ENCODE assay signal across 19 cellular contexts in genomic region chr9:116075191-116075590, GRCh38.
DNase-seq lines count a peak whose midpoint lies in the region; ATAC-seq and TF ChIP-seq lines count a peak whose summit lies in the region.
"Had no signal": no experiment of that assay in that cellular context is flagged by ENCODE, and none has a peak within 500 bp of the region (broad histone marks: within the 10 kb centered on the region; RNA-seq: fewer than 3 reads in every experiment).

No MANE protein-coding gene starts in this region.

- peak; percentile 92 for DNase-seq in GM23248
- DNase-seq in fibroblast of lung (ENCODE audit: low read depth in 2 of 2): peak; percentile 92 to 99
- DNase-seq in GDM1 (lab: John Stamatoyannopoulos, UW): no peak
- DNase-seq in aorta: no peak
- no peak for DNase-seq in activated gamma-delta T cell treated with Interleukin-2 at 50 U/mL for 16 hours
- DNase-seq: activated CD8-positive, alpha-beta memory T cell treated with anti-CD3 and anti-CD28 coated beads for 24 hours; activated effector memory CD4-positive, alpha-beta T cell treated with anti-CD3 and anti-CD28 coated beads, Interleukin-2, amount 50 U/mL, for 16 hours; DMS153; gastrocnemius medialis; MV-4-11; NCI-H2081; NCI-H69; nephron progenitor cell; RPMI8226; T-cell had no signal

- ATAC-seq in SK-N-SH treated with all-trans-retinoic acid at 6 μM for 48 hours: peak; percentile 56; the same call in 2 of the 3 replicates
- ATAC-seq in aorta (ENCODE audit: low FRiP score): no peak
- ATAC-seq: gastrocnemius medialis, T-cell had no signal

- no peak overlapping the region for H3K4me3 ChIP-seq in GM23248
- no peak overlapping the region for H3K4me3 ChIP-seq in fibroblast of lung (replicated peaks in 1 of 4; ENCODE audit: control extremely low read depth in 1 of 4, insufficient read depth in 1 of 4, low read depth in 3 of 4, low read length in 4 of 4)
- no peak overlapping the region for H3K4me3 ChIP-seq in skeletal muscle satellite cell (ENCODE audit: low read length)
- H3K4me3 ChIP-seq in aorta (ENCODE audit: low read length in 2 of 2): no peak overlapping the region
- H3K4me3 ChIP-seq: ascending aorta, gastrocnemius medialis had no signal

- H2AFZ ChIP-seq in GM23248: no peak overlapping the region
- no peak overlapping the region for H2AFZ ChIP-seq in fibroblast of lung (ENCODE audit: low read length)

- no peaks in the 10 kb centered on the region for H3K9me2 ChIP-seq in GM23248 (ENCODE audit: insufficient read depth)

- H4K20me1 ChIP-seq in GM23248 (ENCODE audit: insufficient read depth): no peaks in the 10 kb centered on the region
- H4K20me1 ChIP-seq in fibroblast of lung (ENCODE audit: control insufficient read depth, extremely low read depth, insufficient read depth, low read length): no peaks in the 10 kb centered on the region

- H3K79me2 ChIP-seq in GM23248 (ENCODE audit: insufficient read depth): no peaks in the 10 kb centered on the region
- no peaks in the 10 kb centered on the region for H3K79me2 ChIP-seq in fibroblast of lung (ENCODE audit: control insufficient read depth, insufficient read depth, low read length)

- H3K4me2 ChIP-seq in GM23248 (ENCODE audit: unreplicated experiment) (peak overlapping the region; percentile 83), fibroblast of lung (ENCODE audit: extremely low read depth, insufficient read depth, low read length) (no peak overlapping the region), skeletal muscle satellite cell (ENCODE audit: low read length) (peak overlapping the region; percentile 6)

- intact Hi-C loops in aorta (cut with DNase I): no loop called here

- peaks cover 30% of the 10 kb centered on the region for H3K4me1 ChIP-seq in GM23248 (ENCODE audit: insufficient read depth)
- peaks cover 10% of the 10 kb centered on the region for H3K4me1 ChIP-seq in fibroblast of lung (ENCODE audit: control insufficient read depth, extremely low read depth, insufficient read depth, low read length)
- peaks cover 23% of the 10 kb centered on the region for H3K4me1 ChIP-seq in skeletal muscle satellite cell (ENCODE audit: control insufficient read depth, insufficient read depth, low read length)
- H3K4me1 ChIP-seq in aorta (ENCODE audit: control insufficient read depth in 1 of 2, insufficient read depth in 2 of 2, low read length in 2 of 2): no peaks in the 10 kb centered on the region
- H3K4me1 ChIP-seq: ascending aorta, gastrocnemius medialis had no signal

- peak overlapping the region; percentile 75 for H3K27ac ChIP-seq in GM23248
- H3K27ac ChIP-seq in fibroblast of lung (ENCODE audit: insufficient read depth, low read length): peak overlapping the region; percentile 75
- H3K27ac ChIP-seq in aorta (ENCODE audit: low read depth in 1 of 2, low read length in 2 of 2): no peak overlapping the region
- H3K27ac ChIP-seq: ascending aorta, C4-2B, gastrocnemius medialis had no signal

- no peaks in the 10 kb centered on the region for H3K9me3 ChIP-seq in GM23248 (ENCODE audit: low read depth)
- no peaks in the 10 kb centered on the region for H3K9me3 ChIP-seq in fibroblast of lung (ENCODE audit: control insufficient read depth, insufficient read depth, low read depth, low read length)
- H3K9me3 ChIP-seq in skeletal muscle satellite cell (replicated peaks; ENCODE audit: low read length): no peaks in the 10 kb centered on the region
- no peaks in the 10 kb centered on the region for H3K9me3 ChIP-seq in aorta (ENCODE audit: control insufficient read depth, low read length)
- H3K9me3 ChIP-seq: ascending aorta, gastrocnemius medialis had no signal

- TF ChIP-seq CTCF in fibroblast of lung (conservative IDR thresholded peaks at IDR 0.05 in 1 of 2, IDR thresholded peaks at IDR 0.05 in 1 of 2; ENCODE audit: low read depth in 1 of 2, low read length in 2 of 2): no peak

- H3K9ac ChIP-seq in GM23248 (peak overlapping the region; percentile 37), fibroblast of lung (ENCODE audit: insufficient read depth, low read length) (no peak overlapping the region), skeletal muscle satellite cell (ENCODE audit: low read depth, low read length) (no peak overlapping the region)

- in situ Hi-C loops in GM23248 (cut with MboI): no loop called here

- WGBS in GM23248 (ENCODE audit: low coverage in 1 of 2, low lambda C conversion rate in 2 of 2, missing lambda C conversion rate in 2 of 2), 2 experiments: 2 to 3% methylated on average over 5 of the region's 5 CpGs
- 91 to 94% methylated on average over 5 of the region's 5 CpGs for WGBS in aorta, 2 donors

- H3K27me3 ChIP-seq in GM23248 (replicated peaks; ENCODE audit: insufficient read depth): no peaks in the 10 kb centered on the region
- no peaks in the 10 kb centered on the region for H3K27me3 ChIP-seq in fibroblast of lung (ENCODE audit: control insufficient read depth, insufficient read depth, low read length)
- H3K27me3 ChIP-seq in skeletal muscle satellite cell (ENCODE audit: control insufficient read depth, insufficient read depth, low read length): peaks cover 27% of the 10 kb centered on the region
- H3K27me3 ChIP-seq in aorta (ENCODE audit: control insufficient read depth in 1 of 2, insufficient read depth in 2 of 2, low read length in 1 of 2): no peaks in the 10 kb centered on the region
- H3K27me3 ChIP-seq: ascending aorta, gastrocnemius medialis had no signal

- H3F3A ChIP-seq in GM23248 (ENCODE audit: insufficient read depth): peaks cover 34% of the 10 kb centered on the region

- H3K36me3 ChIP-seq in GM23248 (ENCODE audit: low read depth) (no peaks in the 10 kb centered on the region), fibroblast of lung (ENCODE audit: control insufficient read depth, insufficient read depth, low read length) (no peaks in the 10 kb centered on the region), skeletal muscle satellite cell (ENCODE audit: insufficient read depth, low read length) (no peaks in the 10 kb centered on the region), aorta (ENCODE audit: control insufficient read depth in 1 of 2, insufficient read depth in 2 of 2, low read length in 1 of 2) (no peaks in the 10 kb centered on the region)
- H3K36me3 ChIP-seq: ascending aorta, gastrocnemius medialis had no signal

TF ChIP-seq in SK-N-SH treated with all-trans-retinoic acid at 6 μM for 48 hours, 23 proteins besides CTCF, POLR2A, EP300 and RAD21:
- TF ChIP-seq TOX (CRISPR knock-in tag; IDR thresholded peaks at IDR 0.05; ENCODE audit: borderline replicate concordance): no peak
- TF ChIP-seq ZFP3 (CRISPR knock-in tag; IDR thresholded peaks at IDR 0.05): no peak
- TF ChIP-seq CREB5 (CRISPR knock-in tag; IDR thresholded peaks at IDR 0.05; ENCODE audit: low read depth): no peak

Comparison
In these comparisons a context has a peak if more than half of its experiments do, and no peak if none do; other contexts are left out.
1. DNase-seq: peak in GM23248 (single experiment) and fibroblast of lung (2 of 2); none in GDM1 (single experiment), aorta (0 of 2) and activated gamma-delta T cell treated with Interleukin-2 at 50 U/mL for 16 hours (single experiment).
2. H3K27ac ChIP-seq: peak in GM23248 (single experiment) and fibroblast of lung (single experiment); none in aorta (0 of 2).